15 cellular contexts compared by ENCODE assay signal in genomic region chr3:160667452-160667851, GRCh38. TPM values are rescaled to one million over a fixed set of nuclear protein-coding genes. Genes with fewer than 3 reads are reported as not detected.
A peak's percentile ranks its signal among the peaks of the same experiment; 100 is the strongest.
DNase-seq lines count a peak whose midpoint lies in the region; ATAC-seq, FAIRE-seq and TF ChIP-seq lines count a peak whose summit lies in the region.
"Had no signal": no experiment of that assay in that cellular context is flagged by ENCODE, and none has a peak within 500 bp of the region (broad histone marks: within the 10 kb centered on the region; RNA-seq: fewer than 3 reads in every experiment).

No MANE protein-coding gene starts in this region.

- H3K36me3 ChIP-seq in heart right ventricle, result no peaks in the 10 kb centered on the region

- peak; percentile 44 for ATAC-seq in stimulated activated effector memory CD8-positive, alpha-beta T cell treated with anti-CD3 and anti-CD28 coated beads, Interleukin-12 subunit alpha, Interleukin-12 subunit beta, amount 100 ng/mL, for 72 hours
- no peak for ATAC-seq in heart right ventricle
- no peak for ATAC-seq in Right ventricle myocardium inferior

- DNase-seq in H54 (ENCODE audit: insufficient read length, low spot score) (peak; percentile 33), RKO (ENCODE audit: low spot score) (peak; percentile 55), fibroblast of peridontal ligament (ENCODE audit: extremely low read depth) (peak; percentile 44), heart right ventricle (no peak), immature natural killer cell (no peak), Right ventricle myocardium inferior (ENCODE audit: missing footprints) (no peak)
- DNase-seq in stimulated activated effector memory CD8-positive, alpha-beta T cell treated with anti-CD3 and anti-CD28 coated beads, Interleukin-12 subunit alpha, Interleukin-12 subunit beta, amount 100 ng/mL, for 72 hours (ENCODE audit: low spot score in 2 of 2), result no peak
- DNase-seq: activated gamma-delta T cell treated with Interleukin-2 at 50 U/mL for 16 hours; Karpas-422; NCI-H2107; stimulated activated CD4-positive, alpha-beta T cell treated with anti-CD3 and anti-CD28 coated beads, Interleukin-4, amount 100 ng/mL, for 24 hours had no signal

- no peak for TF ChIP-seq CTCF in heart right ventricle (IDR thresholded peaks at IDR 0.05)

- no peak for TF ChIP-seq POLR2A in H54 (IDR thresholded peaks at IDR 0.05; ENCODE audit: low read depth, low read length)

- H3K36me3 Mint-ChIP-seq in stimulated activated effector memory CD8-positive, alpha-beta T cell treated with anti-CD3 and anti-CD28 coated beads, Interleukin-12 subunit alpha, Interleukin-12 subunit beta, amount 100 ng/mL, for 72 hours, result no peaks in the 10 kb centered on the region
- no peaks in the 10 kb centered on the region for H3K36me3 Mint-ChIP-seq in immature natural killer cell

- H3K27ac ChIP-seq in heart right ventricle, result no peak overlapping the region

- no peak overlapping the region for H3K4me3 Mint-ChIP-seq in stimulated activated effector memory CD8-positive, alpha-beta T cell treated with anti-CD3 and anti-CD28 coated beads, Interleukin-12 subunit alpha, Interleukin-12 subunit beta, amount 100 ng/mL, for 72 hours
- H3K4me3 Mint-ChIP-seq in immature natural killer cell, result no peak overlapping the region

- peak; percentile 100 for FAIRE-seq in H54 (lab: Jason Lieb, UNC)

- no peaks in the 10 kb centered on the region for H3K4me1 ChIP-seq in heart right ventricle

- H3K27me3 ChIP-seq in heart right ventricle, result no peaks in the 10 kb centered on the region

- H3K27ac Mint-ChIP-seq in stimulated activated effector memory CD8-positive, alpha-beta T cell treated with anti-CD3 and anti-CD28 coated beads, Interleukin-12 subunit alpha, Interleukin-12 subunit beta, amount 100 ng/mL, for 72 hours, result no peak overlapping the region
- H3K27ac Mint-ChIP-seq in immature natural killer cell, result no peak overlapping the region

- no peak overlapping the region for H3K4me3 ChIP-seq in heart right ventricle

- intact Hi-C loops in heart right ventricle (cut with DNase I), result no loop called here
- intact Hi-C loops in Right ventricle myocardium inferior (cut with DNase I), result no loop called here

- peaks cover 10% of the 10 kb centered on the region for H3K4me1 Mint-ChIP-seq in stimulated activated effector memory CD8-positive, alpha-beta T cell treated with anti-CD3 and anti-CD28 coated beads, Interleukin-12 subunit alpha, Interleukin-12 subunit beta, amount 100 ng/mL, for 72 hours
- no peaks in the 10 kb centered on the region for H3K4me1 Mint-ChIP-seq in immature natural killer cell

- no peaks in the 10 kb centered on the region for H3K9me3 ChIP-seq in heart right ventricle

- H3K9me3 Mint-ChIP-seq in stimulated activated effector memory CD8-positive, alpha-beta T cell treated with anti-CD3 and anti-CD28 coated beads, Interleukin-12 subunit alpha, Interleukin-12 subunit beta, amount 100 ng/mL, for 72 hours, result no peaks in the 10 kb centered on the region
- no peaks in the 10 kb centered on the region for H3K9me3 Mint-ChIP-seq in immature natural killer cell

- H3K27me3 Mint-ChIP-seq in immature natural killer cell (ENCODE audit: low read depth in 3 of 3), result peaks cover 9 to 15% (median 10%) of the 10 kb centered on the region in 3 donors

RNA-seq across cellular contexts. Expression of gene ARL14, which starts 9.5 kb away (rescaled TPM):
- not detected for total RNA-seq in heart right ventricle
- polyA plus RNA-seq in heart right ventricle, result not detected
- not detected for polyA plus RNA-seq in immature natural killer cell
- not detected for total RNA-seq in Right ventricle myocardium inferior
- total RNA-seq: chondrocyte; glomerular endothelial cell; posterior vena cava; T-helper 1 cell treated with Interleukin-12 subunit alpha and Interleukin-12 subunit beta and Interleukin-4 antibody, amounts not matched to agents 30 ng/mL and 1 ng/mL, for 36 hours had no signal

Comparison
In these comparisons a context has a peak if more than half of its experiments do, and no peak if none do; other contexts are left out.
1. DNase-seq: peak in H54 (single experiment), RKO (single experiment) and fibroblast of peridontal ligament (single experiment); none in stimulated activated effector memory CD8-positive, alpha-beta T cell treated with anti-CD3 and anti-CD28 coated beads, Interleukin-12 subunit alpha, Interleukin-12 subunit beta, amount 100 ng/mL, for 72 hours (0 of 2), heart right ventricle (0 of 2), immature natural killer cell (0 of 3) and Right ventricle myocardium inferior (single experiment).